In genomic region chr4:81562093-81562492, GRCh38 we compare ENCODE assay signal across 10 cellular contexts.
A peak's percentile ranks its signal among the peaks of the same experiment; 100 is the strongest.
DNase-seq lines count a peak whose midpoint lies in the region; ATAC-seq and TF ChIP-seq lines count a peak whose summit lies in the region.
"Had no signal": no experiment of that assay in that cellular context is flagged by ENCODE, and none has a peak within 500 bp of the region (broad histone marks: within the 10 kb centered on the region; RNA-seq: fewer than 3 reads in every experiment).

No MANE protein-coding gene starts in this region.

- peak; percentile 21 for DNase-seq in GM13977 (ENCODE audit: low spot score)
- no peak for DNase-seq in activated naive CD8-positive, alpha-beta T cell treated with anti-CD3 and anti-CD28 coated beads, Interleukin-2, amount 10 ng/mL, durations not matched to agents 7 days and 5 days
- DNase-seq in NCI-H345 (lab: John Stamatoyannopoulos, UW) = no peak
- DNase-seq in hepatocyte (ENCODE audit: low spot score) = no peak
- DNase-seq in dermis blood vessel endothelial cell = no peak
- DNase-seq in SW 1271 (lab: John Stamatoyannopoulos, UW) = no peak
- DNase-seq: NCI-H2081 treated with DMSO at 0.1 percent for 48 hours had no signal

- H2AFZ ChIP-seq in hepatocyte = no peak overlapping the region

- no peaks in the 10 kb centered on the region for H4K20me1 ChIP-seq in hepatocyte (ENCODE audit: insufficient read depth, poor library complexity, severe bottlenecking)

- no peaks in the 10 kb centered on the region for H3K79me2 ChIP-seq in hepatocyte

- H3K4me1 Mint-ChIP-seq in activated naive CD8-positive, alpha-beta T cell treated with anti-CD3 and anti-CD28 coated beads, Interleukin-2, amount 10 ng/mL, durations not matched to agents 7 days and 5 days = peaks cover 11% of the 10 kb centered on the region

- WGBS in hepatocyte (ENCODE audit: low lambda C conversion rate, missing lambda C conversion rate) = 97% methylated on average over 1 of the region's 1 CpG

- no peak for TF ChIP-seq CTCF in GM13977 (IDR thresholded peaks at IDR 0.05; ENCODE audit: extremely low read depth, insufficient read depth, missing control alignments)
- TF ChIP-seq CTCF in hepatocyte (IDR thresholded peaks at IDR 0.05; ENCODE audit: poor library complexity) = no peak

- in situ Hi-C loops in GM13977 (cut with MboI; ENCODE audit: low pct_unique_long_range_greater_than_20kb, low sequenced_read_pairs, unreplicated experiment) = no loop called here

- H3K4me1 ChIP-seq in hepatocyte (ENCODE audit: insufficient read depth) = peaks cover 3% of the 10 kb centered on the region

- H3K27ac ChIP-seq in hepatocyte = no peak overlapping the region
- H3K27ac ChIP-seq: neutrophil had no signal

- no peaks in the 10 kb centered on the region for H3K27me3 ChIP-seq in hepatocyte
- H3K27me3 ChIP-seq: neutrophil had no signal

- H3K36me3 ChIP-seq in hepatocyte (replicated peaks; ENCODE audit: insufficient read depth, low read depth) = no peaks in the 10 kb centered on the region
- H3K36me3 ChIP-seq: neutrophil had no signal

- H3K9me2 ChIP-seq in hepatocyte (replicated peaks; ENCODE audit: insufficient read depth) = no peaks in the 10 kb centered on the region

- no peak overlapping the region for H3K4me3 ChIP-seq in hepatocyte

- peaks cover 3% of the 10 kb centered on the region for H3K36me3 Mint-ChIP-seq in activated naive CD8-positive, alpha-beta T cell treated with anti-CD3 and anti-CD28 coated beads, Interleukin-2, amount 10 ng/mL, durations not matched to agents 7 days and 5 days

- peak; percentile 90 for ATAC-seq in GM21390 (IDR thresholded peaks at IDR 0.05; ENCODE audit: unreplicated experiment)
- ATAC-seq in HG03378 (IDR thresholded peaks at IDR 0.05; ENCODE audit: unreplicated experiment) = peak; percentile 97
- ATAC-seq in activated naive CD8-positive, alpha-beta T cell treated with anti-CD3 and anti-CD28 coated beads, Interleukin-2, amount 10 ng/mL, durations not matched to agents 7 days and 5 days (ENCODE audit: low read depth) = peak; percentile 99

- H3K27ac Mint-ChIP-seq in activated naive CD8-positive, alpha-beta T cell treated with anti-CD3 and anti-CD28 coated beads, Interleukin-2, amount 10 ng/mL, durations not matched to agents 7 days and 5 days = peak overlapping the region; percentile 81

- POLR2A ChIA-PET in activated naive CD8-positive, alpha-beta T cell treated with anti-CD3 and anti-CD28 coated beads, Interleukin-2, amount 10 ng/mL, durations not matched to agents 7 days and 5 days (lab: Charles Lee) = interaction anchor here (0.8 to 1.5 kb wide), 4 partner anchors 68 to 92 kb away, joined by 3 to 9 read pairs (median 4); partner anchors contain the start of gene RASGEF1B

- no peaks in the 10 kb centered on the region for H3K9me3 ChIP-seq in hepatocyte (ENCODE audit: low read depth)
- H3K9me3 ChIP-seq: neutrophil had no signal

- peaks cover 1% of the 10 kb centered on the region for H3K9me3 Mint-ChIP-seq in activated naive CD8-positive, alpha-beta T cell treated with anti-CD3 and anti-CD28 coated beads, Interleukin-2, amount 10 ng/mL, durations not matched to agents 7 days and 5 days

- peak overlapping the region; percentile 50 for H3K4me3 Mint-ChIP-seq in activated naive CD8-positive, alpha-beta T cell treated with anti-CD3 and anti-CD28 coated beads, Interleukin-2, amount 10 ng/mL, durations not matched to agents 7 days and 5 days

- no peak overlapping the region for H3K4me2 ChIP-seq in hepatocyte

- no peaks in the 10 kb centered on the region for H3K27me3 Mint-ChIP-seq in activated naive CD8-positive, alpha-beta T cell treated with anti-CD3 and anti-CD28 coated beads, Interleukin-2, amount 10 ng/mL, durations not matched to agents 7 days and 5 days
